10 cellular contexts compared by ENCODE assay signal in the genomic region with DNA sequence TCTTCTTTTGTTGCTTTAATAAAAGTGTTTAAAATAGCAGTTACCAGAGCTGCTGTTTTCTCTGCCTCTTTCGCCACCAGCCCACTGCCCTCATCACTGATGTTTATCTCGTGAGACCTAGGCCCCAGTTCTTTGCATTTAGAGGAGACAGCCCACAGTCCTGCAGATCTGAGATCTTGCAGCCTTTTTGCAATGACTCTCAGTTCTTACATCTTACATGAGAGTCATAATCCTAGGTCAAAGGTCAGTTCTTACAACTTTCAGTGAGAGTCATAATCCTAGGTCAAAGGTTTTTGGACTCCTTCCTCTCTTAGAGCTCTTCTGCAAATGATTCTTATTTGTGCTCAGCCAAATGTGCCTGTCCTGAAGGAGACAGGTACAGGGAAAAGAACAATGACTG.
"Had no signal": no experiment of that assay in that cellular context is flagged by ENCODE, and none has a peak within 500 bp of the region (broad histone marks: within the 10 kb centered on the region; RNA-seq: fewer than 3 reads in every experiment).

No MANE protein-coding gene starts in this region.

- H3K9me3 ChIP-seq: esophagus muscularis mucosa, psoas muscle, sigmoid colon had no signal

- DNase-seq: activated naive CD8-positive, alpha-beta T cell treated with anti-CD3 and anti-CD28 coated beads for 36 hours; anterior cingulate cortex; left cardiac atrium; nephron progenitor cell; psoas muscle; sigmoid colon; stimulated activated CD4-positive, alpha-beta T cell treated with anti-CD3 and anti-CD28 coated beads, Interleukin-2, amount 100 ng/mL, for 48 hours; stimulated activated CD8-positive, alpha-beta memory T cell treated with anti-CD3 and anti-CD28 coated beads, Interleukin-4, amount 100 ng/mL, for 48 hours had no signal

- H3K4me3 Mint-ChIP-seq: activated naive CD8-positive, alpha-beta T cell treated with anti-CD3 and anti-CD28 coated beads for 36 hours; nephron progenitor cell had no signal

- H3K27ac Mint-ChIP-seq: activated naive CD8-positive, alpha-beta T cell treated with anti-CD3 and anti-CD28 coated beads for 36 hours; nephron progenitor cell had no signal

- H3K27ac ChIP-seq: esophagus muscularis mucosa, psoas muscle, sigmoid colon had no signal

- ATAC-seq: left cardiac atrium, psoas muscle had no signal

- H3K27me3 ChIP-seq: esophagus muscularis mucosa, sigmoid colon had no signal

- H3K9me3 Mint-ChIP-seq: nephron progenitor cell had no signal

- H3K4me3 ChIP-seq: esophagus muscularis mucosa, lung, psoas muscle, sigmoid colon had no signal

- H3K36me3 ChIP-seq: esophagus muscularis mucosa, sigmoid colon had no signal

- H3K27me3 Mint-ChIP-seq: activated naive CD8-positive, alpha-beta T cell treated with anti-CD3 and anti-CD28 coated beads for 36 hours had no signal
